ENCODE assay signal across 19 cellular contexts in genomic region chrX:68719181-68719903, GRCh38.
"Had no signal": no experiment of that assay in that cellular context is flagged by ENCODE, and none has a peak within 500 bp of the region (broad histone marks: within the 10 kb centered on the region; RNA-seq: fewer than 3 reads in every experiment).

No MANE protein-coding gene starts in this region.

- H3K4me3 Mint-ChIP-seq: endodermal cell; naive B cell; nephron; stimulated activated naive B cell treated with anti-CD40 and anti-IgM and Interleukin-4, amounts not matched to agents 10 μg/mL and 1 μg/mL and 100 μg/mL, for 72 hours; stimulated activated naive CD8-positive, alpha-beta T cell treated with anti-CD3 and anti-CD28 coated beads, Interleukin-15, amount 100 ng/mL, for 72 hours had no signal

- FAIRE-seq: islet of Langerhans had no signal

- DNase-seq: central memory CD4-positive, alpha-beta T cell; effector CD4-positive, alpha-beta T cell; foreskin melanocyte; hypothalamus; kidney glomerular epithelial cell; naive B cell; stimulated activated CD4-positive, alpha-beta T cell treated with anti-CD3 and anti-CD28 coated beads, Interleukin-15, amount 100 ng/mL, for 24 hours; stimulated activated CD4-positive, alpha-beta T cell treated with anti-CD3 and anti-CD28 coated beads, Interleukin-1b, Interleukin-23, amount 100 ng/mL, for 48 hours; stimulated activated CD4-positive, alpha-beta T cell treated with anti-CD3 and anti-CD28 coated beads, Interleukin-4, amount 100 ng/mL, for 4 hours; stimulated activated naive B cell treated with anti-CD40 and anti-IgM and Interleukin-4, amounts not matched to agents 10 μg/mL and 1 μg/mL and 100 μg/mL, for 72 hours; stimulated activated naive CD8-positive, alpha-beta T cell treated with anti-CD3 and anti-CD28 coated beads, Interleukin-15, amount 100 ng/mL, for 72 hours; substantia nigra had no signal

- H3K4me1 Mint-ChIP-seq: naive B cell; stimulated activated naive B cell treated with anti-CD40 and anti-IgM and Interleukin-4, amounts not matched to agents 10 μg/mL and 1 μg/mL and 100 μg/mL, for 72 hours; stimulated activated naive CD8-positive, alpha-beta T cell treated with anti-CD3 and anti-CD28 coated beads, Interleukin-15, amount 100 ng/mL, for 72 hours had no signal

- H3K27me3 Mint-ChIP-seq: naive B cell; stimulated activated naive CD8-positive, alpha-beta T cell treated with anti-CD3 and anti-CD28 coated beads, Interleukin-15, amount 100 ng/mL, for 72 hours had no signal

- H3K9me3 Mint-ChIP-seq: naive B cell; stimulated activated naive B cell treated with anti-CD40 and anti-IgM and Interleukin-4, amounts not matched to agents 10 μg/mL and 1 μg/mL and 100 μg/mL, for 72 hours; stimulated activated naive CD8-positive, alpha-beta T cell treated with anti-CD3 and anti-CD28 coated beads, Interleukin-15, amount 100 ng/mL, for 72 hours had no signal

- H3K4me1 ChIP-seq: left lung had no signal

- H3K27ac Mint-ChIP-seq: endodermal cell; naive B cell; nephron; stimulated activated naive B cell treated with anti-CD40 and anti-IgM and Interleukin-4, amounts not matched to agents 10 μg/mL and 1 μg/mL and 100 μg/mL, for 72 hours had no signal

- H3K36me3 ChIP-seq: thoracic aorta had no signal

- H3K4me3 ChIP-seq: coronary artery, left lung, lung, thoracic aorta had no signal

- H3K36me3 Mint-ChIP-seq: naive B cell; stimulated activated naive B cell treated with anti-CD40 and anti-IgM and Interleukin-4, amounts not matched to agents 10 μg/mL and 1 μg/mL and 100 μg/mL, for 72 hours had no signal

- H3K27ac ChIP-seq: coronary artery, left lung, thoracic aorta had no signal

- H3K9me3 ChIP-seq: left lung, thoracic aorta had no signal

- H3K27me3 ChIP-seq: left lung had no signal

- ATAC-seq: stimulated activated naive CD8-positive, alpha-beta T cell treated with anti-CD3 and anti-CD28 coated beads, Interleukin-15, amount 100 ng/mL, for 72 hours had no signal
